ENCODE assay signal across 8 cellular contexts in genomic region chr5:55232985-55233928, GRCh38. TPM values are rescaled to one million over a fixed set of nuclear protein-coding genes. Genes with fewer than 3 reads are reported as not detected.
DNase-seq lines count a peak whose midpoint lies in the region; ATAC-seq and TF ChIP-seq lines count a peak whose summit lies in the region.

TSS of gene CCNO (minus strand) at chr5:55233608. CDS start at chr5:55233523, 85 bp downstream.

- peak within 1 kb of the TSS; percentile 31 for H3K27ac Mint-ChIP-seq in T-helper 1 cell treated with Interleukin-12 subunit alpha and Interleukin-12 subunit beta and Interleukin-4 antibody, amounts not matched to agents 30 μg/mL and 1 μg/mL, for 36 hours

- H3K9me3 Mint-ChIP-seq in T-helper 1 cell treated with Interleukin-12 subunit alpha and Interleukin-12 subunit beta and Interleukin-4 antibody, amounts not matched to agents 30 μg/mL and 1 μg/mL, for 36 hours, result no peaks in the 10 kb centered on the region

- H3K9me3 ChIP-seq in ES-I3 (ENCODE audit: control insufficient read depth, insufficient read depth, low read length), result no peaks in the 10 kb centered on the region
- H3K9me3 ChIP-seq in gastrocnemius medialis, result no peaks in the 10 kb centered on the region

- no peaks in the 10 kb centered on the region for H3K36me3 ChIP-seq in ES-I3 (ENCODE audit: insufficient read depth, low read length)
- H3K36me3 ChIP-seq in brain microvascular endothelial cell (replicated peaks), result no peaks in the 10 kb centered on the region
- H3K36me3 ChIP-seq in gastrocnemius medialis, result no peaks in the 10 kb centered on the region

- intact Hi-C loops in gastrocnemius medialis (cut with DNase I; ENCODE audit: low total_unique reads), result loop anchor here (2.0 kb wide), 1 partner anchor 60 kb away; the partner anchor contains the start of gene CDC20B

- H3K27ac ChIP-seq in brain microvascular endothelial cell, result no peak within 1 kb of the TSS
- H3K27ac ChIP-seq in gastrocnemius medialis, result no peak within 1 kb of the TSS

- H3K4me1 Mint-ChIP-seq in T-helper 1 cell treated with Interleukin-12 subunit alpha and Interleukin-12 subunit beta and Interleukin-4 antibody, amounts not matched to agents 30 μg/mL and 1 μg/mL, for 36 hours (ENCODE audit: low read depth), result peaks cover 24% of the 10 kb centered on the region

- H3K27me3 Mint-ChIP-seq in T-helper 1 cell treated with Interleukin-12 subunit alpha and Interleukin-12 subunit beta and Interleukin-4 antibody, amounts not matched to agents 30 μg/mL and 1 μg/mL, for 36 hours (ENCODE audit: low read depth), result peaks cover 86% of the 10 kb centered on the region

- H3K36me3 Mint-ChIP-seq in T-helper 1 cell treated with Interleukin-12 subunit alpha and Interleukin-12 subunit beta and Interleukin-4 antibody, amounts not matched to agents 30 μg/mL and 1 μg/mL, for 36 hours (ENCODE audit: low read depth), result no peaks in the 10 kb centered on the region

- H3K4me1 ChIP-seq in ES-I3 (ENCODE audit: insufficient read depth, low read length) (peaks cover 4% of the 10 kb centered on the region), gastrocnemius medialis (peaks cover 30 to 32% of the 10 kb centered on the region in 2 donors)

- H3K9ac ChIP-seq in ES-I3 (ENCODE audit: low read depth, low read length), result peak within 1 kb of the TSS; percentile 62

- in situ Hi-C loops in brain microvascular endothelial cell (cut with HindIII; ENCODE audit: low pct_ligation_motif_present, low sequenced_read_pairs), result no loop called here
- in situ Hi-C loops in gastrocnemius medialis (cut with MboI; ENCODE audit: low sequenced_read_pairs in 4 of 4), result no loop called here

- peak within 1 kb of the TSS; percentile 84 for H3K4me3 Mint-ChIP-seq in T-helper 1 cell treated with Interleukin-12 subunit alpha and Interleukin-12 subunit beta and Interleukin-4 antibody, amounts not matched to agents 30 μg/mL and 1 μg/mL, for 36 hours

- DNase-seq in NCI-H1436 (lab: John Stamatoyannopoulos, UW) (peak; percentile 78), brain microvascular endothelial cell (peak; percentile 44), iPS-NIHi11 (ENCODE audit: low spot score) (peak; percentile 89), gastrocnemius medialis (no peak), middle frontal gyrus (ENCODE audit: extremely low spot score, low spot score) (no peak)

- ATAC-seq in HG02571 (IDR thresholded peaks at IDR 0.05; ENCODE audit: unreplicated experiment), result peak; percentile 63
- peak; percentile 53 to 57 for ATAC-seq in gastrocnemius medialis

- H3K4me3 ChIP-seq in brain microvascular endothelial cell (ENCODE audit: low read depth, low read length), result peak within 1 kb of the TSS; percentile 53
- peak within 1 kb of the TSS; percentile 55 to 90 (median 60) for H3K4me3 ChIP-seq in gastrocnemius medialis

- H3K27me3 ChIP-seq in brain microvascular endothelial cell (replicated peaks), result peaks cover 50% of the 10 kb centered on the region
- peaks cover 84 to 90% (median 88%) of the 10 kb centered on the region in 3 donors for H3K27me3 ChIP-seq in gastrocnemius medialis

- TF ChIP-seq CTCF in brain microvascular endothelial cell (IDR thresholded peaks at IDR 0.05; ENCODE audit: low read depth, low read length, missing control alignments), result no peak
- TF ChIP-seq CTCF in gastrocnemius medialis (IDR thresholded peaks at IDR 0.05 in 4 of 5, conservative IDR thresholded peaks at IDR 0.05 in 1 of 5), result no peak

- no peak for TF ChIP-seq POLR2A in gastrocnemius medialis (IDR thresholded peaks at IDR 0.05)

RNA-seq across cellular contexts. Expression of gene CCNO, which starts in this region (rescaled TPM):
- not detected for total RNA-seq in gastrocnemius medialis

Comparison
In these comparisons a context has a peak if more than half of its experiments do, and no peak if none do; other contexts are left out.
1. Peak in ATAC-seq and H3K4me3 ChIP-seq in gastrocnemius medialis; RNA of the gene not detected or under 1 TPM.
2. DNase-seq: peak in NCI-H1436 (single experiment), brain microvascular endothelial cell (single experiment) and iPS-NIHi11 (single experiment); none in gastrocnemius medialis (0 of 2) and middle frontal gyrus (single experiment).